Comparison of ENCODE assay signal across 20 cellular contexts in genomic region chr1:233625087-233625486, GRCh38. TPM values are rescaled to one million over a fixed set of nuclear protein-coding genes. Genes with fewer than 3 reads are reported as not detected.
"Had no signal": no experiment of that assay in that cellular context is flagged by ENCODE, and none has a peak within 500 bp of the region (broad histone marks: within the 10 kb centered on the region; RNA-seq: fewer than 3 reads in every experiment).

No MANE protein-coding gene starts in this region.

- H3K27ac ChIP-seq: RWPE1 had no signal

- H3K9ac ChIP-seq: SK-N-SH had no signal

- H3K4me2 ChIP-seq: SK-N-SH had no signal

- DNase-seq: IMR-90, MV-4-11, NCI-H1048, NCI-H1105, NCI-H1417, NCI-H1436 treated with DMSO at 0.1 percent for 48 hours, NCI-H1694, NCI-H187 treated with DMSO at 0.1 percent for 48 hours, NCI-H2029 treated with DMSO at 0.1 percent for 48 hours, NCI-H2171 treated with DMSO at 0.1 percent for 48 hours, NCI-H345, NCI-H524, NCI-H526 treated with DMSO at 0.1 percent for 48 hours, NCI-H748 treated with DMSO at 0.1 percent for 48 hours, SHP77, SW 1271 had no signal

- FAIRE-seq: HepG2 had no signal

- ATAC-seq: HepG2 had no signal

- H3K9me3 ChIP-seq: SK-N-SH had no signal

RNA-seq across cellular contexts. Expression of gene KCNK1, which starts 11.2 kb away (rescaled TPM):
- total RNA-seq: HepG2, LHCN-M2 had no signal
- polyA plus RNA-seq: HepG2 had no signal
